In genomic region chr2:115946341-115946740, GRCh38 we compare ENCODE assay signal across 15 cellular contexts.
DNase-seq lines count a peak whose midpoint lies in the region; TF ChIP-seq lines count a peak whose summit lies in the region.
"Had no signal": no experiment of that assay in that cellular context is flagged by ENCODE, and none has a peak within 500 bp of the region (broad histone marks: within the 10 kb centered on the region; RNA-seq: fewer than 3 reads in every experiment).

No MANE protein-coding gene starts in this region.

- intact Hi-C loops in thyroid gland (cut with DNase I), result no loop called here

- no peaks in the 10 kb centered on the region for H3F3A ChIP-seq in smooth muscle cell (ENCODE audit: low read depth)

- 32% methylated on average over 1 of the region's 1 CpG for WGBS in smooth muscle cell (ENCODE audit: low lambda C conversion rate)
- 73 to 82% methylated on average over 1 of the region's 1 CpG for WGBS in thyroid gland, 2 donors

- DNase-seq in SK-MEL-5 (ENCODE audit: low read depth, low spot score), result peak; percentile 80
- DNase-seq in epidermal melanocyte (ENCODE audit: insufficient read length, low spot score), result peak; percentile 18
- no peak for DNase-seq in smooth muscle cell (lab: John Stamatoyannopoulos, UW; ENCODE audit: unreplicated experiment)
- DNase-seq in thyroid gland, result no peak
- no peak for DNase-seq in GF-D8 (lab: John Stamatoyannopoulos, UW)
- DNase-seq: AML-193; Caco-2; Calu3; CD4-positive, alpha-beta T cell; CD8-positive, alpha-beta T cell; DMS79 treated with DMSO at 0.1 percent for 48 hours had no signal

- H3K27ac ChIP-seq in smooth muscle cell (ENCODE audit: low read depth) (no peak overlapping the region), thyroid gland (no peak overlapping the region)
- H3K27ac ChIP-seq: 22Rv1; A549; BLaER1 treated with 17β-estradiol and CSF1 and Interleukin-3, amounts not matched to agents 10 nM and 100 nM; C4-2B had no signal

- peaks cover 11% of the 10 kb centered on the region for H3K27me3 ChIP-seq in smooth muscle cell (ENCODE audit: low read depth)
- no peaks in the 10 kb centered on the region for H3K27me3 ChIP-seq in thyroid gland
- H3K27me3 ChIP-seq: BLaER1 treated with 17β-estradiol and CSF1 and Interleukin-3, amounts not matched to agents 10 nM and 100 nM had no signal

- H3K4me1 ChIP-seq in smooth muscle cell (ENCODE audit: low read depth), result no peaks in the 10 kb centered on the region
- no peaks in the 10 kb centered on the region for H3K4me1 ChIP-seq in thyroid gland
- H3K4me1 ChIP-seq: A549, Caco-2 had no signal

- no peak overlapping the region for H3K4me3 ChIP-seq in smooth muscle cell
- H3K4me3 ChIP-seq in thyroid gland (replicated peaks in 1 of 3), result no peak overlapping the region
- H3K4me3 ChIP-seq: A549; BLaER1 treated with 17β-estradiol and CSF1 and Interleukin-3, amounts not matched to agents 10 nM and 100 nM had no signal

- H2AFZ ChIP-seq in smooth muscle cell (ENCODE audit: low read depth), result no peak overlapping the region

- H3K9ac ChIP-seq in smooth muscle cell (ENCODE audit: low read depth), result no peak overlapping the region
- H3K9ac ChIP-seq: BLaER1 treated with 17β-estradiol and CSF1 and Interleukin-3, amounts not matched to agents 10 nM and 100 nM had no signal

- in situ Hi-C loops in SK-MEL-5 (cut with HindIII; ENCODE audit: low pct_unique_long_range_greater_than_20kb, low sequenced_read_pairs), result no loop called here

- no peaks in the 10 kb centered on the region for H4K20me1 ChIP-seq in smooth muscle cell (ENCODE audit: low read depth)
- H4K20me1 ChIP-seq: BLaER1 treated with 17β-estradiol and CSF1 and Interleukin-3, amounts not matched to agents 10 nM and 100 nM had no signal

- H3K36me3 ChIP-seq in smooth muscle cell (ENCODE audit: low read depth) (no peaks in the 10 kb centered on the region), thyroid gland (no peaks in the 10 kb centered on the region)
- H3K36me3 ChIP-seq: BLaER1 treated with 17β-estradiol and CSF1 and Interleukin-3, amounts not matched to agents 10 nM and 100 nM had no signal

- peak overlapping the region; percentile 10 for H3K4me2 ChIP-seq in smooth muscle cell
- H3K4me2 ChIP-seq: A549 had no signal

- H3K9me3 ChIP-seq in smooth muscle cell (replicated peaks; ENCODE audit: low read depth) (no peaks in the 10 kb centered on the region), thyroid gland (no peaks in the 10 kb centered on the region)
- H3K9me3 ChIP-seq: A549; BLaER1 treated with 17β-estradiol and CSF1 and Interleukin-3, amounts not matched to agents 10 nM and 100 nM; Caco-2 had no signal

- TF ChIP-seq POLR2A in thyroid gland (IDR thresholded peaks at IDR 0.05), result no peak

- H3K79me2 ChIP-seq in smooth muscle cell (ENCODE audit: low read depth), result no peaks in the 10 kb centered on the region

- no peak for TF ChIP-seq CTCF in smooth muscle cell (IDR thresholded peaks at IDR 0.05; ENCODE audit: borderline replicate concordance, insufficient read depth, poor library complexity, severe bottlenecking)
- TF ChIP-seq CTCF in thyroid gland (IDR thresholded peaks at IDR 0.05), result no peak

Comparison
In these comparisons a context has a peak if more than half of its experiments do, and no peak if none do; other contexts are left out.
1. DNase-seq: peak in SK-MEL-5 (single experiment) and epidermal melanocyte (single experiment); none in smooth muscle cell (single experiment), thyroid gland (0 of 2) and GF-D8 (single experiment).